10 cellular contexts compared by ENCODE assay signal in genomic region chr11:86571273-86571948, GRCh38.
DNase-seq lines count a peak whose midpoint lies in the region; TF ChIP-seq lines count a peak whose summit lies in the region.
"Had no signal": no experiment of that assay in that cellular context is flagged by ENCODE, and none has a peak within 500 bp of the region (broad histone marks: within the 10 kb centered on the region; RNA-seq: fewer than 3 reads in every experiment).

No MANE protein-coding gene starts in this region.

- intact Hi-C loops in activated CD4-positive, alpha-beta memory T cell treated with anti-CD3 and anti-CD28 coated beads for 36 hours (cut with micrococcal nuclease), result no loop called here

- no peaks in the 10 kb centered on the region for H4K20me1 ChIP-seq in SK-N-SH (ENCODE audit: insufficient read depth)

- H3K9me3 ChIP-seq in SK-N-SH, result no peaks in the 10 kb centered on the region
- H3K9me3 ChIP-seq: pancreas, suprapubic skin had no signal

- H3K9me2 ChIP-seq in SK-N-SH, result no peaks in the 10 kb centered on the region

- CTCF ChIA-PET in SK-N-SH (lab: Yijun Ruan, JAX), result interaction anchor here (0.7 to 1.3 kb wide), 4 partner anchors 9 to 118 kb away, joined by 3 to 5 read pairs (median 3); no protein-coding TSS in a partner anchor
- CTCF ChIA-PET in activated CD4-positive, alpha-beta memory T cell treated with anti-CD3 and anti-CD28 coated beads for 36 hours (lab: Charles Lee), result interaction anchor here (1.0 kb wide), 1 partner anchor 115 kb away, joined by 4 read pairs; no protein-coding TSS in a partner anchor

- H3K4me3 Mint-ChIP-seq in activated CD4-positive, alpha-beta memory T cell treated with anti-CD3 and anti-CD28 coated beads for 36 hours, result no peak overlapping the region

- H3K36me3 ChIP-seq in SK-N-SH (replicated peaks in 1 of 2; ENCODE audit: control insufficient read depth in 1 of 2, insufficient read depth in 2 of 2, low read length in 1 of 2), result no peaks in the 10 kb centered on the region
- H3K36me3 ChIP-seq: pancreas, suprapubic skin had no signal

- peaks cover 5% of the 10 kb centered on the region for H3F3A ChIP-seq in SK-N-SH (replicated peaks; ENCODE audit: insufficient read depth)

- no peak overlapping the region for H3K9ac ChIP-seq in SK-N-SH

- H3K9me3 Mint-ChIP-seq in activated CD4-positive, alpha-beta memory T cell treated with anti-CD3 and anti-CD28 coated beads for 36 hours, result no peaks in the 10 kb centered on the region

- WGBS in SK-N-SH (ENCODE audit: low lambda C conversion rate), result 81% methylated on average over 5 of the region's 5 CpGs

- H3K4me3 ChIP-seq in AG09309 (ENCODE audit: control insufficient read depth, low read depth, low read length) (no peak overlapping the region), SK-N-SH (ENCODE audit: low read depth in 2 of 2, low read length in 1 of 2) (no peak overlapping the region), coronary artery (no peak overlapping the region)
- H3K4me3 ChIP-seq: pancreas, suprapubic skin had no signal

- no peaks in the 10 kb centered on the region for H3K4me1 Mint-ChIP-seq in activated CD4-positive, alpha-beta memory T cell treated with anti-CD3 and anti-CD28 coated beads for 36 hours (ENCODE audit: low read depth)

- H3K4me1 ChIP-seq in SK-N-SH (ENCODE audit: control insufficient read depth in 1 of 2, insufficient read depth in 2 of 2, low read depth in 1 of 2, low read length in 1 of 2), result peaks cover 0 to 26% of the 10 kb centered on the region in 2 experiments; a peak in 1 of 4 replicates
- H3K4me1 ChIP-seq: suprapubic skin had no signal

- H3K27ac ChIP-seq in SK-N-SH (ENCODE audit: low read depth in 2 of 2, low read length in 1 of 2) (no peak overlapping the region), coronary artery (no peak overlapping the region)
- H3K27ac ChIP-seq: pancreas, suprapubic skin had no signal

- TF ChIP-seq EP300 in SK-N-SH (IDR thresholded peaks at IDR 0.05; ENCODE audit: borderline replicate concordance in 1 of 2, low read depth in 1 of 2, low read length in 1 of 2), result no peak

- peak; percentile 40 for TF ChIP-seq CTCF in AG09309 (IDR thresholded peaks at IDR 0.05; ENCODE audit: control insufficient read depth, insufficient read depth, low read depth, low read length, missing control alignments)
- TF ChIP-seq CTCF in SK-N-SH (IDR thresholded peaks at IDR 0.05), result peak; percentile 59
- TF ChIP-seq CTCF in coronary artery (IDR thresholded peaks at IDR 0.05), result no peak

- DNase-seq in AG09309 (ENCODE audit: low read depth), result no peak
- DNase-seq in HCEC 1CT, result peak; percentile 33
- peak; percentile 36 for DNase-seq in SK-N-SH
- peak; percentile 86 for DNase-seq in iPS DF 4.7 (ENCODE audit: extremely low read depth, low spot score)
- no peak for DNase-seq in NOMO-1 treated with dmso at 0.1 percent for 144 hours (lab: John Stamatoyannopoulos, UW; ENCODE audit: unreplicated experiment)
- no peak for DNase-seq in NCI-H2081 (lab: John Stamatoyannopoulos, UW)
- no peak for DNase-seq in coronary artery (ENCODE audit: low spot score)
- DNase-seq in activated CD4-positive, alpha-beta memory T cell treated with anti-CD3 and anti-CD28 coated beads for 36 hours, result no peak
- DNase-seq: pancreas had no signal

- H3K36me3 Mint-ChIP-seq in activated CD4-positive, alpha-beta memory T cell treated with anti-CD3 and anti-CD28 coated beads for 36 hours, result no peaks in the 10 kb centered on the region

- no peaks in the 10 kb centered on the region for H3K79me2 ChIP-seq in SK-N-SH (ENCODE audit: insufficient read depth)

- no peak overlapping the region for H2AFZ ChIP-seq in SK-N-SH (ENCODE audit: low read depth)

- H3K4me2 ChIP-seq in SK-N-SH, result no peak overlapping the region

- TF ChIP-seq RAD21 in SK-N-SH (IDR thresholded peaks at IDR 0.05; ENCODE audit: low read length), result peak; percentile 46

- POLR2A ChIA-PET in SK-N-SH (lab: Yijun Ruan, JAX), result interaction anchor here (0.6 kb wide), 1 partner anchor 115 kb away, joined by 3 read pairs; no protein-coding TSS in a partner anchor
- POLR2A ChIA-PET in activated CD4-positive, alpha-beta memory T cell treated with anti-CD3 and anti-CD28 coated beads for 36 hours (lab: Charles Lee), result no interaction called here

- no peak overlapping the region for H3K27ac Mint-ChIP-seq in activated CD4-positive, alpha-beta memory T cell treated with anti-CD3 and anti-CD28 coated beads for 36 hours

- H3K27me3 ChIP-seq in SK-N-SH (ENCODE audit: insufficient read depth), result no peaks in the 10 kb centered on the region
- H3K27me3 ChIP-seq: pancreas, suprapubic skin had no signal

- H3K27me3 Mint-ChIP-seq in activated CD4-positive, alpha-beta memory T cell treated with anti-CD3 and anti-CD28 coated beads for 36 hours, result no peaks in the 10 kb centered on the region

TF ChIP-seq in SK-N-SH, 30 proteins besides CTCF, POLR2A, EP300 and RAD21:
- TF ChIP-seq SMC3 (IDR thresholded peaks at IDR 0.05; ENCODE audit: low read depth, low read length), result peak; percentile 38
- TF ChIP-seq NFIC (IDR thresholded peaks at IDR 0.05; ENCODE audit: borderline replicate concordance), result no peak
- TF ChIP-seq REST (IDR thresholded peaks at IDR 0.05; ENCODE audit: low read depth, low read length), result peak; percentile 55; the same call in 1 of the 2 replicates
- TF ChIP-seq JUND (IDR thresholded peaks at IDR 0.05), result no peak

Comparison
In these comparisons a context has a peak if more than half of its experiments do, and no peak if none do; other contexts are left out.
1. DNase-seq: peak in HCEC 1CT (single experiment), SK-N-SH (single experiment) and iPS DF 4.7 (single experiment); none in AG09309 (single experiment), NOMO-1 treated with dmso at 0.1 percent for 144 hours (single experiment), NCI-H2081 (0 of 2), coronary artery (single experiment) and activated CD4-positive, alpha-beta memory T cell treated with anti-CD3 and anti-CD28 coated beads for 36 hours (single experiment).